In the genomic region with DNA sequence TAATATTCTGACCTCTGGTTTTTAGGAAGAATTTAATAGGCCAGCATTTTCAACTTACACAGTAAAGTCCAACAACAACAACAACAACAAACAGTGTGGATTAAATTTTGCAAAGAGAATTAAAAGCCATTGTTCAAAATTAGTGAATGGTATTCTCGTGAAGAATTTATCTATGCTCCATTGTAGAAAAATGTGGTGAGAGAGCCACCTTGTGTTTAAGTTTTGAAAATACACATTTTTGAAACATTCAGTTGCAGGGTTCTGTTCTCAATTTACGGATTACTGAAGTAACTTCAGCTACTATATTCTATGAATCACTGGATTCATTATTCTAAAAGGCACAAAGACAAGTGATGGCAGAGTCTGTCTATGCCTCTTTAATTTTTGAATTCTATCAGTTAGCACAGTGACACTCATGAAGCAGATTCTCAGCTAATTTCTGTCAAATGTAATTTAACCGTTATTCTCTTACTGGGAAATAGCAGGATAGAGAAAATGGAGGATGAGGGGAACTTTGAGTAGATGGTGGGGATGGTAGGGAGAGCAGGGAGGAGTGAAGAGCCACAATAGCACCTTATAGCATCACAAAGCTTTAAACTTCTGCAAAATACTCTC, we compare ENCODE assay signal across 8 cellular contexts. TPM values are rescaled to one million over a fixed set of nuclear protein-coding genes. Genes with fewer than 3 reads are reported as not detected.
DNase-seq lines count a peak whose midpoint lies in the region; ATAC-seq and TF ChIP-seq lines count a peak whose summit lies in the region.

No MANE protein-coding gene starts in this region.

- no peak for DNase-seq in CD14-positive monocyte (ENCODE audit: low spot score)
- peak; percentile 51 for DNase-seq in NCI-H2227 (lab: John Stamatoyannopoulos, UW; ENCODE audit: unreplicated experiment)
- DNase-seq in central memory CD4-positive, alpha-beta T cell, result peak; percentile 7
- DNase-seq in lung microvascular endothelial cell (ENCODE audit: low read depth in 2 of 2), result peak; percentile 19 to 54
- no peak for DNase-seq in activated naive CD4-positive, alpha-beta T cell treated with anti-CD3 and anti-CD28 coated beads, Interleukin-2, amount 10 ng/mL, durations not matched to agents 7 days and 5 days

- no peaks in the 10 kb centered on the region for H3K36me3 Mint-ChIP-seq in CD14-positive monocyte
- no peaks in the 10 kb centered on the region for H3K36me3 Mint-ChIP-seq in activated naive CD4-positive, alpha-beta T cell treated with anti-CD3 and anti-CD28 coated beads, Interleukin-2, amount 10 ng/mL, durations not matched to agents 7 days and 5 days

- peaks cover 6% of the 10 kb centered on the region for H3K4me1 Mint-ChIP-seq in CD14-positive monocyte
- H3K4me1 Mint-ChIP-seq in activated naive CD4-positive, alpha-beta T cell treated with anti-CD3 and anti-CD28 coated beads, Interleukin-2, amount 10 ng/mL, durations not matched to agents 7 days and 5 days, result no peaks in the 10 kb centered on the region

- H3K4me3 Mint-ChIP-seq in CD14-positive monocyte, result no peak overlapping the region
- H3K4me3 Mint-ChIP-seq in activated naive CD4-positive, alpha-beta T cell treated with anti-CD3 and anti-CD28 coated beads, Interleukin-2, amount 10 ng/mL, durations not matched to agents 7 days and 5 days, result no peak overlapping the region

- H3K9me3 Mint-ChIP-seq in CD14-positive monocyte, result no peaks in the 10 kb centered on the region
- H3K9me3 Mint-ChIP-seq in activated naive CD4-positive, alpha-beta T cell treated with anti-CD3 and anti-CD28 coated beads, Interleukin-2, amount 10 ng/mL, durations not matched to agents 7 days and 5 days, result no peaks in the 10 kb centered on the region

- CTCF ChIA-PET in activated naive CD4-positive, alpha-beta T cell treated with anti-CD3 and anti-CD28 coated beads, Interleukin-2, amount 10 ng/mL, durations not matched to agents 7 days and 5 days (lab: Charles Lee), result interaction anchor here (0.6 to 1.8 kb wide), 10 partner anchors 20 to 911 kb away, joined by 3 to 10 read pairs (median 4); a partner anchor contains a TSS

- ATAC-seq in GM18909 (IDR thresholded peaks at IDR 0.05; ENCODE audit: poor library complexity, unreplicated experiment), result peak; percentile 66
- ATAC-seq in GM21723 (IDR thresholded peaks at IDR 0.05; ENCODE audit: unreplicated experiment), result no peak
- no peak for ATAC-seq in GM19455 (IDR thresholded peaks at IDR 0.05; ENCODE audit: unreplicated experiment)

- peak overlapping the region in 1 of 7 donors; percentile 36 for H3K27ac Mint-ChIP-seq in CD14-positive monocyte
- no peak overlapping the region for H3K27ac Mint-ChIP-seq in activated naive CD4-positive, alpha-beta T cell treated with anti-CD3 and anti-CD28 coated beads, Interleukin-2, amount 10 ng/mL, durations not matched to agents 7 days and 5 days

- intact Hi-C loops in CD14-positive monocyte (cut with micrococcal nuclease), result loop anchor here (2.0 kb wide), 1 partner anchor 911 kb away; no protein-coding TSS in a partner anchor

- peak; percentile 72 for TF ChIP-seq CTCF in CD14-positive monocyte (IDR thresholded peaks at IDR 0.05)

- H3K27me3 Mint-ChIP-seq in CD14-positive monocyte (ENCODE audit: low read depth in 3 of 3), result peaks cover 0 to 5% (median 2%) of the 10 kb centered on the region in 3 donors
- peaks cover under 1% of the 10 kb centered on the region for H3K27me3 Mint-ChIP-seq in activated naive CD4-positive, alpha-beta T cell treated with anti-CD3 and anti-CD28 coated beads, Interleukin-2, amount 10 ng/mL, durations not matched to agents 7 days and 5 days

RNA-seq across cellular contexts. Expression of a gene that starts 11.0 kb away (rescaled TPM):
- polyA plus RNA-seq in CD14-positive monocyte, result under 1 TPM; 0.09 to 0.18 TPM
- total RNA-seq in lung microvascular endothelial cell, result under 0.01 and 0.22 TPM in 2 replicates

RNA-seq across cellular contexts. Expression of a gene that starts 44.1 kb away (rescaled TPM):
- under 1 TPM in 1 of 2 donors, not detected in 1; 0.24 TPM for polyA plus RNA-seq in CD14-positive monocyte
- total RNA-seq in lung microvascular endothelial cell, result 51.4 and 175 TPM in 2 replicates

Comparison
In these comparisons a context has a peak if more than half of its experiments do, and no peak if none do; other contexts are left out.
1. DNase-seq: peak in NCI-H2227 (single experiment), central memory CD4-positive, alpha-beta T cell (single experiment) and lung microvascular endothelial cell (2 of 2); none in CD14-positive monocyte (single experiment) and activated naive CD4-positive, alpha-beta T cell treated with anti-CD3 and anti-CD28 coated beads, Interleukin-2, amount 10 ng/mL, durations not matched to agents 7 days and 5 days (single experiment).